Comparison of ENCODE assay signal across 7 cellular contexts in genomic region chr9:130172858-130173461, GRCh38. TPM values are rescaled to one million over a fixed set of nuclear protein-coding genes. Genes with fewer than 3 reads are reported as not detected.
DNase-seq lines count a peak whose midpoint lies in the region; ATAC-seq, FAIRE-seq and TF ChIP-seq lines count a peak whose summit lies in the region.

No MANE protein-coding gene starts in this region.

- in situ Hi-C loops in IMR-90 (cut with MboI; ENCODE audit: low sequenced_read_pairs): no loop called here

- peaks cover 10% of the 10 kb centered on the region for H3K4me1 ChIP-seq in IMR-90 (ENCODE audit: control insufficient read depth, insufficient read depth, low read length)
- H3K4me1 ChIP-seq in H1 (replicated peaks in 1 of 4; ENCODE audit: control insufficient read depth in 3 of 4, insufficient read depth in 4 of 4, low read length in 3 of 4): peaks cover 4 to 14% (median 10%) of the 10 kb centered on the region in 4 experiments
- no peaks in the 10 kb centered on the region for H3K4me1 ChIP-seq in testis

- H2AK5ac ChIP-seq in IMR-90 (ENCODE audit: low read depth, low read length) (peak overlapping the region; percentile 61), H1 (ENCODE audit: low read depth, low read length) (no peak overlapping the region)

- dilution Hi-C loops in IMR-90 (cut with HindIII; ENCODE audit: low sequenced_read_pairs, unreplicated experiment): no loop called here

- H2BK20ac ChIP-seq in IMR-90 (ENCODE audit: low read depth, low read length) (no peak overlapping the region), H1 (ENCODE audit: low read length) (no peak overlapping the region)

- peaks cover 0 to 22% of the 10 kb centered on the region in 2 experiments; a peak in 2 of 4 replicates for H3K79me2 ChIP-seq in H1 (ENCODE audit: control insufficient read depth in 1 of 2, insufficient read depth in 2 of 2, low read length in 2 of 2)

- H4K91ac ChIP-seq in IMR-90 (ENCODE audit: insufficient read depth, low read depth, low read length) (peak overlapping the region; percentile 25; the same call in 1 of the 2 replicates), H1 (replicated peaks; ENCODE audit: insufficient read length, low read length) (peak overlapping the region; percentile 72)

- H2BK5ac ChIP-seq in IMR-90 (ENCODE audit: low read depth, low read length, poor library complexity, severe bottlenecking) (peak overlapping the region; percentile 18), H1 (ENCODE audit: low read depth, low read length) (0 out of 2 replicates have a peak overlapping the region, but pooled peaks have one; percentile 52)

- no peaks in the 10 kb centered on the region for H3K36me3 Mint-ChIP-seq in activated CD4-positive, alpha-beta memory T cell treated with anti-CD3 and anti-CD28 coated beads for 36 hours
- H3K36me3 Mint-ChIP-seq in natural killer cell: no peaks in the 10 kb centered on the region

- H2BK12ac ChIP-seq in H1 (ENCODE audit: low read depth, low read length): peak overlapping the region; percentile 27; the same call in 1 of the 2 replicates

- TF ChIP-seq POLR2A in IMR-90 (IDR thresholded peaks at IDR 0.05; ENCODE audit: low read depth, low read length): no peak; the same call in 1 of the 2 replicates
- TF ChIP-seq POLR2A in H1 (IDR thresholded peaks at IDR 0.05; ENCODE audit: control extremely low read depth in 1 of 2, low read depth in 2 of 2, low read length in 2 of 2): no peak
- no peak for TF ChIP-seq POLR2A in testis (IDR thresholded peaks at IDR 0.05)

- ATAC-seq in IMR-90 (ENCODE audit: low read depth) (peak; percentile 13), natural killer cell (peak; percentile 47 to 74 (median 67))

- peak overlapping the region; percentile 88 for H3K4ac ChIP-seq in IMR-90 (ENCODE audit: low read depth, low read length)
- H3K4ac ChIP-seq in H1 (replicated peaks; ENCODE audit: insufficient read length, low read depth, low read length): no peak overlapping the region

- TF ChIP-seq CTCF in IMR-90 (conservative IDR thresholded peaks at IDR 0.05; ENCODE audit: low read depth, low read length) (peak; percentile 14; the same call in 1 of the 2 replicates), H1 (IDR thresholded peaks at IDR 0.05; ENCODE audit: control extremely low read depth in 1 of 3, insufficient read depth in 1 of 3, low read depth in 1 of 3, low read length in 3 of 3) (peak in 1 of 3 experiments; percentile 18; a peak in 1 of 4 replicates), natural killer cell (IDR thresholded peaks at IDR 0.05) (no peak), testis (IDR thresholded peaks at IDR 0.05) (no peak)

- H3K4me3 Mint-ChIP-seq in activated CD4-positive, alpha-beta memory T cell treated with anti-CD3 and anti-CD28 coated beads for 36 hours: peak overlapping the region; percentile 72
- peak overlapping the region; percentile 83 for H3K4me3 Mint-ChIP-seq in natural killer cell

- CTCF ChIA-PET in IMR-90 (lab: Yijun Ruan, JAX) (interaction anchor here (0.9 kb wide), 1 partner anchor 66 kb away, joined by 3 read pairs; no protein-coding TSS in a partner anchor), H1 (lab: Charles Lee; ENCODE audit: partially characterized antibody) (interaction anchor here (0.7 to 2.8 kb wide), 9 partner anchors 8 to 155 kb away, joined by 3 to 20 read pairs (median 5); no protein-coding TSS in a partner anchor)
- CTCF ChIA-PET in activated CD4-positive, alpha-beta memory T cell treated with anti-CD3 and anti-CD28 coated beads for 36 hours (lab: Charles Lee): interaction anchor here (1.4 to 1.9 kb wide), 2 partner anchors 63 to 66 kb away, joined by 5 to 9 read pairs; no protein-coding TSS in a partner anchor

- H3K27me3 ChIP-seq in IMR-90 (ENCODE audit: control insufficient read depth, insufficient read depth, low read length) (no peaks in the 10 kb centered on the region), H1 (replicated peaks in 1 of 4; ENCODE audit: control insufficient read depth in 3 of 4, extremely low read depth in 1 of 4, insufficient read depth in 3 of 4, low read length in 3 of 4) (peaks cover 0 to 13% (median 5%) of the 10 kb centered on the region in 4 experiments; a peak in 3 of 7 replicates), testis (no peaks in the 10 kb centered on the region)

- BruUV-seq in IMR-90 (replicated peaks; lab: Mats Ljungman, UMichigan): no TSS peak

- H4K8ac ChIP-seq in IMR-90 (ENCODE audit: low read depth in 2 of 2, low read length in 2 of 2) (peak overlapping the region in 1 of 2 experiments; percentile 22; a peak in 1 of 4 replicates), H1 (ENCODE audit: extremely low read depth, insufficient read depth, low read length) (peak overlapping the region; percentile 82)

- POLR2A ChIA-PET in IMR-90 (lab: Charles Lee; ENCODE audit: unreplicated experiment) (interaction anchor here (0.6 kb wide), 1 partner anchor 206 kb away, joined by 3 read pairs; no protein-coding TSS in a partner anchor), H1 (lab: Charles Lee; ENCODE audit: partially characterized antibody) (interaction anchor here (1.0 to 1.8 kb wide), 3 partner anchors 21 to 36 kb away, joined by 3 to 5 read pairs (median 4); no protein-coding TSS in a partner anchor)
- POLR2A ChIA-PET in activated CD4-positive, alpha-beta memory T cell treated with anti-CD3 and anti-CD28 coated beads for 36 hours (lab: Charles Lee): no interaction called here

- no peak for TF ChIP-seq EP300 in H1 (IDR thresholded peaks at IDR 0.05; ENCODE audit: borderline replicate concordance in 1 of 2, low read depth in 2 of 2, low read length in 2 of 2)

- peaks cover 7% of the 10 kb centered on the region for H3K4me1 Mint-ChIP-seq in activated CD4-positive, alpha-beta memory T cell treated with anti-CD3 and anti-CD28 coated beads for 36 hours (ENCODE audit: low read depth)
- H3K4me1 Mint-ChIP-seq in natural killer cell: peaks cover 0 to 13% of the 10 kb centered on the region in 2 donors

- H3K36me3 ChIP-seq in IMR-90 (ENCODE audit: control insufficient read depth, insufficient read depth, low read length) (peaks cover 8% of the 10 kb centered on the region), H1 (ENCODE audit: control insufficient read depth in 2 of 4, insufficient read depth in 4 of 4, low read length in 3 of 4) (no peaks in the 10 kb centered on the region), testis (ENCODE audit: low read depth, missing control alignments) (no peaks in the 10 kb centered on the region)

- peak overlapping the region; percentile 36 for H3K56ac ChIP-seq in IMR-90 (ENCODE audit: extremely low read depth, insufficient read depth, low read length)
- no peak overlapping the region for H3K56ac ChIP-seq in H1 (replicated peaks; ENCODE audit: insufficient read length, low read depth, low read length)

- H3K18ac ChIP-seq in IMR-90 (ENCODE audit: low read depth, low read length): peak overlapping the region; percentile 8; the same call in 1 of the 2 replicates
- no peak overlapping the region; the same call in 1 of the 2 replicates for H3K18ac ChIP-seq in H1 (ENCODE audit: extremely low read depth, low read length)

- H3K23me2 ChIP-seq in H1 (ENCODE audit: low read depth, low read length): peaks cover 11% of the 10 kb centered on the region

- WGBS in IMR-90 (ENCODE audit: extremely low coverage in 2 of 2, insufficient read length in 1 of 2), 2 experiments: 0% methylated on average over 9 of the region's 55 CpGs; no CpG with 5 or more reads in 1 of the 2 experiments
- WGBS in H1 (ENCODE audit: extremely low coverage in 1 of 2, insufficient coverage in 1 of 2, insufficient read length in 1 of 2, insufficient replicate concordance in 2 of 2, low coverage in 1 of 2, low lambda C conversion rate in 2 of 2, missing lambda C conversion rate in 1 of 2), 2 experiments: 3% methylated on average over 7 of the region's 55 CpGs; no CpG with 5 or more reads in 1 of the 2 experiments
- 5 to 12% methylated on average over 7 to 18 of the region's 55 CpGs for WGBS in testis, 2 donors

- peak overlapping the region; percentile 75 for H2AK9ac ChIP-seq in IMR-90 (replicated peaks; ENCODE audit: low read depth, low read length, poor library complexity)

- TF ChIP-seq RAD21 in IMR-90 (IDR thresholded peaks at IDR 0.05; ENCODE audit: low read length) (no peak), H1 (IDR thresholded peaks at IDR 0.05 in 1 of 2, conservative IDR thresholded peaks at IDR 0.05 in 1 of 2; ENCODE audit: low read depth in 2 of 2, low read length in 2 of 2) (no peak)

- H3K9me1 ChIP-seq in IMR-90 (ENCODE audit: insufficient read depth, low read length): peaks cover 21% of the 10 kb centered on the region

- peak overlapping the region; percentile 67; the same call in 1 of the 2 replicates for H3K23ac ChIP-seq in IMR-90 (ENCODE audit: low read depth, low read length)
- no peak overlapping the region for H3K23ac ChIP-seq in H1 (ENCODE audit: insufficient read length)

- H3K14ac ChIP-seq in IMR-90 (replicated peaks; ENCODE audit: low read depth, low read length) (peak overlapping the region; percentile 93), H1 (ENCODE audit: insufficient read length) (no peak overlapping the region)

- H3K4me3 ChIP-seq in IMR-90 (ENCODE audit: insufficient read depth, low read depth, low read length): peak overlapping the region; percentile 71
- H3K4me3 ChIP-seq in H1 (ENCODE audit: extremely low read depth in 1 of 4, insufficient read depth in 2 of 4, low read depth in 3 of 4, low read length in 4 of 4): peak overlapping the region; percentile 44 to 80 (median 54)
- peak overlapping the region; percentile 49 to 54 for H3K4me3 ChIP-seq in testis

- H3K79me1 ChIP-seq in IMR-90 (ENCODE audit: low read depth in 1 of 2, low read length in 2 of 2) (peaks cover 15 to 49% of the 10 kb centered on the region in 2 experiments; a peak in 3 of 4 replicates), H1 (ENCODE audit: low read depth, low read length) (peaks cover 13% of the 10 kb centered on the region)

- H2AFZ ChIP-seq in IMR-90 (replicated peaks; ENCODE audit: low read length, poor library complexity): peak overlapping the region; percentile 85
- no peak overlapping the region for H2AFZ ChIP-seq in H1 (ENCODE audit: low read length)

- H3K27me3 Mint-ChIP-seq in activated CD4-positive, alpha-beta memory T cell treated with anti-CD3 and anti-CD28 coated beads for 36 hours: peaks cover 13% of the 10 kb centered on the region
- H3K27me3 Mint-ChIP-seq in natural killer cell (ENCODE audit: low read depth in 2 of 2): no peaks in the 10 kb centered on the region

- 0 out of 2 replicates have a peak overlapping the region, but pooled peaks have one; percentile 35 for H2BK120ac ChIP-seq in IMR-90 (ENCODE audit: low read depth, low read length)
- H2BK120ac ChIP-seq in H1 (replicated peaks; ENCODE audit: low read depth, low read length): no peak overlapping the region

- peak overlapping the region; percentile 70 for H3K27ac ChIP-seq in IMR-90 (ENCODE audit: insufficient read depth, low read length)
- H3K27ac ChIP-seq in H1 (ENCODE audit: low read depth, low read length): no peak overlapping the region
- H3K27ac ChIP-seq in testis: no peak overlapping the region

- H3K9me3 ChIP-seq in IMR-90 (ENCODE audit: control insufficient read depth, insufficient read depth, low read length) (no peaks in the 10 kb centered on the region), H1 (ENCODE audit: insufficient read depth in 2 of 2, low read depth in 1 of 2, low read length in 1 of 2) (no peaks in the 10 kb centered on the region), testis (no peaks in the 10 kb centered on the region)

- no peak overlapping the region for H3K27ac Mint-ChIP-seq in activated CD4-positive, alpha-beta memory T cell treated with anti-CD3 and anti-CD28 coated beads for 36 hours
- H3K27ac Mint-ChIP-seq in natural killer cell: peak overlapping the region in 1 of 2 donors; percentile 72

- H2BK15ac ChIP-seq in IMR-90 (ENCODE audit: low read depth, low read length) (no peak overlapping the region), H1 (ENCODE audit: low read length) (no peak overlapping the region)

- intact Hi-C loops in IMR-90 (cut with micrococcal nuclease): loop anchor here (1.0 to 2.0 kb wide), 3 partner anchors 44 to 66 kb away; no protein-coding TSS in a partner anchor
- intact Hi-C loops in activated CD4-positive, alpha-beta memory T cell treated with anti-CD3 and anti-CD28 coated beads for 36 hours (cut with micrococcal nuclease): no loop called here
- intact Hi-C loops in natural killer cell (cut with micrococcal nuclease): loop anchor here (2.0 to 10.0 kb wide), 3 partner anchors 46 to 66 kb away; no protein-coding TSS in a partner anchor
- intact Hi-C loops in testis (cut with DNase I; ENCODE audit: low total_unique reads): no loop called here

- no peak overlapping the region for H4K5ac ChIP-seq in IMR-90 (ENCODE audit: low read depth, low read length)
- no peak overlapping the region for H4K5ac ChIP-seq in H1 (ENCODE audit: insufficient read length, low read depth, low read length)

- H3K9ac ChIP-seq in IMR-90 (ENCODE audit: low read depth, low read length): peak overlapping the region; percentile 56
- peak overlapping the region in 1 of 4 experiments; percentile 42; a peak in 4 of 7 replicates for H3K9ac ChIP-seq in H1 (replicated peaks in 1 of 4; ENCODE audit: extremely low read depth in 1 of 4, low read depth in 3 of 4, low read length in 3 of 4)

- DNase-seq in IMR-90 (no peak), H1 (ENCODE audit: low read depth in 1 of 2, low spot score in 2 of 2) (no peak), natural killer cell (peak; percentile 67), testis (no peak), NCI-H187 treated with DMSO at 0.1 percent for 48 hours (lab: John Stamatoyannopoulos, UW) (no peak), mucosa of gallbladder (ENCODE audit: low spot score) (no peak)
- peak; percentile 50 for DNase-seq in activated CD4-positive, alpha-beta memory T cell treated with anti-CD3 and anti-CD28 coated beads for 36 hours

- H4K20me1 ChIP-seq in IMR-90 (ENCODE audit: insufficient read depth, low read length) (peaks cover 46% of the 10 kb centered on the region), H1 (replicated peaks in 1 of 2; ENCODE audit: control insufficient read depth in 1 of 2, insufficient read depth in 2 of 2, low read length in 2 of 2) (peaks cover 3 to 12% of the 10 kb centered on the region in 2 experiments)

- no peaks in the 10 kb centered on the region for H3K9me3 Mint-ChIP-seq in activated CD4-positive, alpha-beta memory T cell treated with anti-CD3 and anti-CD28 coated beads for 36 hours
- H3K9me3 Mint-ChIP-seq in natural killer cell: no peaks in the 10 kb centered on the region

- no peak for FAIRE-seq in H1 (lab: Jason Lieb, UNC)

- H3K4me2 ChIP-seq in IMR-90 (ENCODE audit: low read depth, low read length): peak overlapping the region; percentile 93
- H3K4me2 ChIP-seq in H1 (ENCODE audit: insufficient read depth in 1 of 2, low read depth in 2 of 2, low read length in 2 of 2): peak overlapping the region; percentile 85 to 95

RNA-seq across cellular contexts. Expression of gene NCS1, which starts 0.8 kb away (rescaled TPM):
- total RNA-seq in IMR-90 (2012; rRNA removed) (35.8 and 41.0 TPM in 2 replicates), natural killer cell (1 to 10 TPM; 1.4 to 2.4 (median 1.5) TPM), testis (1 to 10 TPM; 5.2 TPM), mucosa of gallbladder (50.3 TPM)
- polyA plus RNA-seq in IMR-90 (2012; rRNA removed) (60.5 and 68.9 TPM in 2 replicates), H1 (2011; rRNA removed) (32.1 and 34.7 TPM in 2 replicates), testis (ENCODE audit: insufficient read depth, low read depth, low replicate concordance) (13.0 TPM)
- polyA plus RNA-seq in IMR-90 (2012; cell fraction: cytosol; rRNA removed): 45.5 and 54.7 TPM in 2 replicates
- 36.7 and 43.5 TPM in 2 replicates for polyA plus RNA-seq in IMR-90 (2012; cell fraction: nucleus; rRNA removed; ENCODE audit: low replicate concordance)
- 10 to 100 TPM; 26.8 to 29.1 TPM for total RNA-seq in activated CD4-positive, alpha-beta memory T cell treated with anti-CD3 and anti-CD28 coated beads for 36 hours
- 42.4 and 47.6 TPM in 2 replicates for total RNA-seq in H1 (2021; fragmentation: NEBNext Ultra II Directional; extraction: Animal tissue kit (Norgen Biotek cat#: 25700))
- polyA plus RNA-seq in H1 (2011; cell fraction: cytosol; rRNA removed): 26.7 TPM
- polyA plus RNA-seq in H1 (2011; cell fraction: nucleus; rRNA removed): 26.4 TPM
- polyA plus RNA-seq in H1 (2012, experiment 1 of 2): 18.9 to 22.5 TPM (median 21.6 TPM) in 4 replicates
- polyA plus RNA-seq in H1 (2012, experiment 2 of 2): 23.1 TPM
- polyA plus RNA-seq in H1 (2013, experiment 1 of 2): 20.3 TPM
- 20.5 TPM for polyA plus RNA-seq in H1 (2013, experiment 2 of 2)
- 22.8 and 24.3 TPM in 2 replicates for polyA minus RNA-seq in H1 (2011; rRNA and poly(A)+ RNA removed)
- 20.1 TPM for polyA minus RNA-seq in H1 (2011; cell fraction: cytosol; rRNA and poly(A)+ RNA removed)
- polyA minus RNA-seq in H1 (2011; cell fraction: nucleus; rRNA and poly(A)+ RNA removed): 9.9 TPM

Comparison
In these comparisons a context has a peak if more than half of its experiments do, and no peak if none do; other contexts are left out.
1. DNase-seq: peak in activated CD4-positive, alpha-beta memory T cell treated with anti-CD3 and anti-CD28 coated beads for 36 hours (single experiment) and natural killer cell (single experiment); none in IMR-90 (single experiment), H1 (0 of 2), testis (single experiment), NCI-H187 treated with DMSO at 0.1 percent for 48 hours (single experiment) and mucosa of gallbladder (single experiment).
2. intact Hi-C loops: an anchor here in IMR-90 (1.0 to 2.0 kb wide) and natural killer cell (2.0 to 10.0 kb wide); none called in activated CD4-positive, alpha-beta memory T cell treated with anti-CD3 and anti-CD28 coated beads for 36 hours and testis.
3. Peak in every context shown above with its lines, with median percentiles within 50 percentile points of each other: H3K4me3 ChIP-seq.